Comparison of ENCODE assay signal across 29 cellular contexts in the genomic region with DNA sequence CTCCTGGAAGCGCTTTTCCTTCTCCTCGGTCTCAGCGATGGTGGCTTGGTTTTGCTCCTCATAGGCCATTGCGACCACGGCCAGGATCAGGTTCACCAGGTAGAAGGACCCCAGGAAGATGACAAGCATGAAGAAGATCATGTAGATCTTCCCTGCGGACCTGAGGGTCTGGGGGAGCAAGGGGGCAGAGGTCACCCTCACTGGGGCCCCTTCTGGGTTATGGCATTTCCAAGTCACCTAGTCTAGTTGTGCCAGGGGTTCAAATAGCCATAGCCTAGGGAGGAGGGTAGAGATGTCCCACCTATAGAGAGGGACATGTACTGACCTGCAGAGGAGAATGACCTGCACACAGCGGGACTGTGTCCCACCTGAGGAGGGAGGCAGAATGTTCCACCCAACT.
"Had no signal": no experiment of that assay in that cellular context is flagged by ENCODE, and none has a peak within 500 bp of the region (broad histone marks: within the 10 kb centered on the region; RNA-seq: fewer than 3 reads in every experiment).

No MANE protein-coding gene starts in this region.

- H2AFZ ChIP-seq: parathyroid adenoma had no signal

- H3K4me3 ChIP-seq: ovary, prostate gland, right lobe of liver, sigmoid colon, suprapubic skin, testis, tibial artery, transverse colon, vagina had no signal

- H3K9me3 ChIP-seq: neutrophil, ovary, prostate gland, right lobe of liver, sigmoid colon, suprapubic skin, testis, tibial artery, transverse colon, vagina had no signal

- H3K79me2 ChIP-seq: parathyroid adenoma had no signal

- H3K4me1 ChIP-seq: parathyroid adenoma, prostate gland, right lobe of liver, sigmoid colon, suprapubic skin, testis, tibial artery, transverse colon, vagina had no signal

- H3K27me3 ChIP-seq: neutrophil, ovary, right lobe of liver, sigmoid colon, suprapubic skin, testis, tibial artery, transverse colon, vagina had no signal

- H3K9ac ChIP-seq: parathyroid adenoma had no signal

- ATAC-seq: naive thymus-derived CD8-positive, alpha-beta T cell; natural killer cell treated with Interleukin-12 subunit alpha and Interleukin-12 subunit beta and Interleukin-15 and Interleukin-18, amount 100 ng/mL, for 72 hours; right cardiac atrium; right lobe of liver; stimulated activated memory B cell treated with anti-CD40 and anti-IgM and Interleukin-4, amounts not matched to agents 10 μg/mL and 1 μg/mL and 100 μg/mL, for 72 hours; stimulated activated naive CD8-positive, alpha-beta T cell treated with anti-CD3 and anti-CD28 coated beads, Interleukin-15, amount 100 ng/mL, for 72 hours; stimulated activated naive CD8-positive, alpha-beta T cell treated with anti-CD3 and anti-CD28 coated beads, Interleukin-15, Interleukin-2, amounts not matched to agents 100 U/mL and 50 U/mL, for 24 hours had no signal

- H3K36me3 ChIP-seq: neutrophil, ovary, prostate gland, right lobe of liver, sigmoid colon, suprapubic skin, tibial artery, transverse colon, vagina had no signal

- H3K27ac ChIP-seq: neutrophil, ovary, parathyroid adenoma, prostate gland, right lobe of liver, sigmoid colon, suprapubic skin, testis, tibial artery, transverse colon, vagina had no signal

- DNase-seq: naive B cell; nephron progenitor cell; nucleus accumbens; retina; right cardiac atrium; right lobe of liver; small intestine; stimulated activated CD4-positive, alpha-beta T cell treated with anti-CD3 and anti-CD28 coated beads, Interleukin-12 subunit alpha, Interleukin-12 subunit beta, amount 100 ng/mL, for 4 hours; stimulated activated CD4-positive, alpha-beta T cell treated with anti-CD3 and anti-CD28 coated beads, Interleukin-1b, Interleukin-23, amount 100 ng/mL, for 48 hours; stimulated activated CD4-positive, alpha-beta T cell treated with anti-CD3 and anti-CD28 coated beads, Interleukin-4, amount 100 ng/mL, for 1 hour; stimulated activated CD4-positive, alpha-beta T cell treated with anti-CD3 and anti-CD28 coated beads, Interleukin-4, amount 100 ng/mL, for 4 hours; stimulated activated CD8-positive, alpha-beta memory T cell treated with anti-CD3 and anti-CD28 coated beads, Interleukin-4, amount 100 ng/mL, for 48 hours; stimulated activated naive CD4-positive, alpha-beta T cell; stimulated activated naive CD8-positive, alpha-beta T cell treated with anti-CD3 and anti-CD28 coated beads, Interleukin-15, amount 100 ng/mL, for 72 hours; stimulated activated naive CD8-positive, alpha-beta T cell treated with anti-CD3 and anti-CD28 coated beads, Interleukin-15, Interleukin-2, amounts not matched to agents 100 U/mL and 50 U/mL, for 24 hours; substantia nigra; testis; transverse colon had no signal
